ENCODE assay signal across 32 cellular contexts in genomic region chr11:60321051-60321450, GRCh38. TPM values are rescaled to one million over a fixed set of nuclear protein-coding genes. Genes with fewer than 3 reads are reported as not detected.
"Had no signal": no experiment of that assay in that cellular context is flagged by ENCODE, and none has a peak within 500 bp of the region (broad histone marks: within the 10 kb centered on the region; RNA-seq: fewer than 3 reads in every experiment).

No MANE protein-coding gene starts in this region.

- FAIRE-seq: astrocyte, bronchial epithelial cell had no signal

- H3K4me1 ChIP-seq: adrenal gland, ascending aorta, body of pancreas, breast epithelium had no signal

- H3K4me3 ChIP-seq: adrenal gland, ascending aorta, body of pancreas, breast epithelium, cardiac muscle cell had no signal

- H3K36me3 ChIP-seq: adrenal gland, ascending aorta, brain microvascular endothelial cell, breast epithelium, cardiac muscle cell had no signal

- DNase-seq: activated effector memory CD4-positive, alpha-beta T cell treated with anti-CD3 and anti-CD28 coated beads, Interleukin-2, amount 50 U/mL, for 16 hours; activated effector memory CD4-positive, alpha-beta T cell treated with Interleukin-2 at 50 U/mL for 16 hours; activated gamma-delta T cell; activated gamma-delta T cell treated with Interleukin-2 at 50 U/mL for 16 hours; activated naive CD4-positive, alpha-beta T cell; activated naive CD4-positive, alpha-beta T cell treated with anti-CD3 and anti-CD28 coated beads for 36 hours; activated naive CD4-positive, alpha-beta T cell treated with anti-CD3 and anti-CD28 coated beads, Interleukin-2, amount 10 ng/mL, durations not matched to agents 7 days and 5 days; activated naive CD4-positive, alpha-beta T cell treated with anti-CD3 and anti-CD28 coated beads, Interleukin-2, amount 50 U/mL, for 16 hours; activated naive CD4-positive, alpha-beta T cell treated with Interleukin-2 at 50 U/mL for 16 hours; activated naive CD8-positive, alpha-beta T cell treated with anti-CD3 and anti-CD28 coated beads for 36 hours; activated naive CD8-positive, alpha-beta T cell treated with anti-CD3 and anti-CD28 coated beads, Interleukin-2, amount 10 ng/mL, durations not matched to agents 7 days and 5 days; activated naive CD8-positive, alpha-beta T cell treated with anti-CD3 and anti-CD28 coated beads, Interleukin-2, amount 50 U/mL, for 24 hours; activated T-cell treated with anti-CD3 and anti-CD28 coated beads, Interleukin-2, amount 50 U/mL, for 1 hour; activated T-cell treated with anti-CD3 and anti-CD28 coated beads, Interleukin-2, amount 50 U/mL, for 24 hours; activated T-cell treated with anti-CD3 and anti-CD28 coated beads, Interleukin-2, amount 50 U/mL, for 4 hours; activated T-cell treated with anti-CD3 and anti-CD28 coated beads, Interleukin-2, amount 50 U/mL, for 48 hours; activated T-cell treated with anti-CD3 and anti-CD28 coated beads, Interleukin-2, amount 50 U/mL, for 72 hours; adrenal gland; amniotic stem cell; amygdala; anterior cingulate cortex; aorta; body of pancreas; brain microvascular endothelial cell; caudate nucleus; central memory CD4-positive, alpha-beta T cell; cerebellar nuclear complex had no signal

- H3K27me3 ChIP-seq: adrenal gland, ascending aorta, body of pancreas, brain microvascular endothelial cell, breast epithelium, cardiac muscle cell had no signal

- H3K27ac ChIP-seq: adrenal gland, ascending aorta, body of pancreas, brain microvascular endothelial cell, breast epithelium, cardiac muscle cell had no signal

- H3K9me3 ChIP-seq: adrenal gland had no signal

RNA-seq across cellular contexts. Expression of gene MS4A6E, which starts 6.0 kb away (rescaled TPM):
- polyA plus RNA-seq: aorta, cardiac muscle cell had no signal

RNA-seq across cellular contexts. Expression of gene MS4A4A, which starts 40.6 kb away (rescaled TPM):
- polyA plus RNA-seq: cardiac muscle cell had no signal

RNA-seq across cellular contexts. Expression of gene MS4A7, which starts 57.3 kb away (rescaled TPM):
- polyA plus RNA-seq: cardiac muscle cell had no signal
